9 cellular contexts compared by ENCODE assay signal in the genomic region with DNA sequence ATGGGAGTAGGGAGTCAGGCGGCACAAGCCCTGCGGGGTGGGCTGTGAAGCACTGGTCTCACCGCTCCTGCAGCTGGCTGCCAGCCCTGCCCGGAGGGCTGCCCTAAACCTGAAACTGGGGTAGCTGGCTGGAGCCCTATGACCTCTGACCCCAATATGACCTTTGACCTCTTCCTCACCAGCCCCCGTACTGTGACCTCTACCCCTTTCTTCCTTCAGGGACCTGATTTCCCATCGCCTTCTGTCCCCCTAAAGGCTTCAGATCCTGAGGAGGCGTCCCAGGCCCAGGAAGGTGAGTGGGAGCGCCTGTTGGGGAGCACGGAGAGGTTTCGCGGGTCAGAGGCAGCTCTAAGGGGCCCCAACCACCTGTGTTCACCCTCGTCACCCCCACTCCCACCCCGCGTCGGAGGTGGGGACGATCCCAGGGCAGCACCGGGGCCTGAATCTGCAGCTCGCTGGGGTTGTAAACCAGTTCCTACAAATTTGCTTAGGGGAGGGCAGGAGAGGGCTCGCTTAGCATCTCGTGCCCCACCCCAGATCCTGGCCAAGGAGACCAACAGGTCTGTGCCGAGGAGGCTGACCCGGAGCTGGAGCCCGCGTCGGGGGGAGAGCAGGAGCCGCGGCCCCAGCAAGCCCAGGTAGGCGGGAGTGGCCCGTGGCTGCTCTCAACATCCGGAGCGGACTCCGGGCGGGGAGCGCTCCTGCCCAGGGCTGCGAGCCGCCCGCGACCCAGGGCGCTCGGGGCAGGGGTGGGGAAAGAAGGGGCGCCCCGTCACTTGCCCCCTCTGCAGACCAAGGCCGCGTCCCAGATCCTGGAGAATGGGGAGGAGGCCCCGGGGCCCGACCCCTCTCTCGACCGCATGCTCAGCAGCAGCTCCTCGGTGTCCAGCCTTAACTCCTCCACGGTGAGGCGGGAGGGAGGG. TPM values are rescaled to one million over a fixed set of nuclear protein-coding genes. Genes with fewer than 3 reads are reported as not detected.
DNase-seq lines count a peak whose midpoint lies in the region; ATAC-seq and TF ChIP-seq lines count a peak whose summit lies in the region.
"Had no signal": no experiment of that assay in that cellular context is flagged by ENCODE, and none has a peak within 500 bp of the region (broad histone marks: within the 10 kb centered on the region; RNA-seq: fewer than 3 reads in every experiment).

No MANE protein-coding gene starts in this region.

- peak overlapping the region; percentile 90 for H3K4me3 Mint-ChIP-seq in Caco-2 (ENCODE audit: unreplicated experiment)
- peak overlapping the region; percentile 77 for H3K4me3 Mint-ChIP-seq in activated B cell treated with CpG ODN at 0.5 μM for 24 hours

- no peak for TF ChIP-seq RAD21 in neural cell (conservative IDR thresholded peaks at IDR 0.05)

- H2AFZ ChIP-seq in fibroblast of lung (ENCODE audit: low read length), result no peak overlapping the region
- H2AFZ ChIP-seq in neural cell (ENCODE audit: low read depth, low read length), result no peak overlapping the region

- no TSS peak for BruUV-seq in Caco-2 (replicated peaks; lab: Mats Ljungman, UMichigan)

- no peaks in the 10 kb centered on the region for H3K9me2 ChIP-seq in neural cell (ENCODE audit: insufficient read depth, low read length)

- H3K36me3 ChIP-seq in Caco-2 (ENCODE audit: control insufficient read depth, insufficient read depth, low read length) (no peaks in the 10 kb centered on the region), fibroblast of lung (ENCODE audit: control insufficient read depth, insufficient read depth, low read length) (no peaks in the 10 kb centered on the region), neural cell (ENCODE audit: insufficient read depth, low read length) (no peaks in the 10 kb centered on the region)

- H3K4me1 ChIP-seq in Caco-2, result 0 out of 2 replicates have a peak, but pooled peaks cover 15% of the 10 kb centered on the region
- no peaks in the 10 kb centered on the region for H3K4me1 ChIP-seq in fibroblast of lung (ENCODE audit: control insufficient read depth, extremely low read depth, insufficient read depth, low read length)

- TF ChIP-seq EP300 in neural cell (conservative IDR thresholded peaks at IDR 0.05; ENCODE audit: poor library complexity, severe bottlenecking), result no peak

- H3K36me3 Mint-ChIP-seq in Caco-2 (ENCODE audit: insufficient read depth, unreplicated experiment) (peaks cover 40% of the 10 kb centered on the region), activated B cell treated with CpG ODN at 0.5 μM for 24 hours (ENCODE audit: low read depth) (peaks cover 30% of the 10 kb centered on the region)

- peak; percentile 84 for ATAC-seq in activated B cell treated with CpG ODN at 0.5 μM for 24 hours (ENCODE audit: low read depth)
- ATAC-seq in HG03095 (IDR thresholded peaks at IDR 0.05; ENCODE audit: unreplicated experiment), result no peak

- H3K4me3 ChIP-seq in Caco-2 (ENCODE audit: low read depth, low read length), result peak overlapping the region; percentile 73
- H3K4me3 ChIP-seq in LNCaP clone FGC (ENCODE audit: low read depth, low read length), result peak overlapping the region; percentile 62
- H3K4me3 ChIP-seq in fibroblast of lung (replicated peaks in 1 of 4; ENCODE audit: control extremely low read depth in 1 of 4, insufficient read depth in 1 of 4, low read depth in 3 of 4, low read length in 4 of 4), result peak overlapping the region in 3 of 4 experiments; percentile 21 to 51 (median 29)
- H3K4me3 ChIP-seq in neural cell (ENCODE audit: low read length), result peak overlapping the region; percentile 63

- no peaks in the 10 kb centered on the region for H3K9me3 ChIP-seq in Caco-2
- H3K9me3 ChIP-seq in fibroblast of lung (ENCODE audit: control insufficient read depth, insufficient read depth, low read depth, low read length), result no peaks in the 10 kb centered on the region
- H3K9me3 ChIP-seq in neural cell (ENCODE audit: low read length), result no peaks in the 10 kb centered on the region

- no peaks in the 10 kb centered on the region for H3F3A ChIP-seq in neural cell (ENCODE audit: insufficient read depth, low read length, poor library complexity, severe bottlenecking)

- DNase-seq in Caco-2 (peak; percentile 84 to 87), LNCaP clone FGC (ENCODE audit: low read depth) (peak; percentile 70), activated B cell treated with CpG ODN at 0.5 μM for 24 hours (no peak), fibroblast of lung (ENCODE audit: low read depth in 2 of 2) (peak in 1 of 2 donors; percentile 45), GOT3 (lab: John Stamatoyannopoulos, UW) (no peak), AML-193 (lab: John Stamatoyannopoulos, UW) (no peak)

- H3K27ac ChIP-seq in fibroblast of lung (ENCODE audit: insufficient read depth, low read length) (no peak overlapping the region), neural cell (ENCODE audit: low read length) (no peak overlapping the region)

- H3K79me2 ChIP-seq in fibroblast of lung (ENCODE audit: control insufficient read depth, insufficient read depth, low read length) (no peaks in the 10 kb centered on the region), neural cell (replicated peaks; ENCODE audit: insufficient read depth, low read length) (no peaks in the 10 kb centered on the region)

- H3K4me2 ChIP-seq in fibroblast of lung (ENCODE audit: extremely low read depth, insufficient read depth, low read length) (peak overlapping the region; percentile 78), neural cell (ENCODE audit: low read length) (no peak overlapping the region)

- TF ChIP-seq CTCF in Caco-2 (IDR thresholded peaks at IDR 0.05; ENCODE audit: insufficient read depth in 1 of 2, low read depth in 1 of 2, low read length in 1 of 2, severe bottlenecking in 1 of 2, unreplicated experiment in 1 of 2) (no peak), LNCaP clone FGC (IDR thresholded peaks at IDR 0.05; ENCODE audit: control insufficient read depth, extremely low read depth, insufficient read depth) (no peak), activated B cell treated with CpG ODN at 0.5 μM for 24 hours (IDR thresholded peaks at IDR 0.05) (no peak), fibroblast of lung (conservative IDR thresholded peaks at IDR 0.05 in 1 of 2, IDR thresholded peaks at IDR 0.05 in 1 of 2; ENCODE audit: low read depth in 1 of 2, low read length in 2 of 2) (no peak), neural cell (IDR thresholded peaks at IDR 0.05; ENCODE audit: poor library complexity, severe bottlenecking) (no peak)

- intact Hi-C loops in Caco-2 (cut with micrococcal nuclease; ENCODE audit: unreplicated experiment) (no loop called here), activated B cell treated with CpG ODN at 0.5 μM for 24 hours (cut with micrococcal nuclease) (loop anchor here (1.0 to 10.0 kb wide), 2 partner anchors 8 to 654 kb away; a partner anchor contains a TSS)

- H4K20me1 ChIP-seq in fibroblast of lung (ENCODE audit: control insufficient read depth, extremely low read depth, insufficient read depth, low read length) (no peaks in the 10 kb centered on the region), neural cell (ENCODE audit: insufficient read depth) (no peaks in the 10 kb centered on the region)

- peak overlapping the region; percentile 63 for H3K27ac Mint-ChIP-seq in Caco-2 (ENCODE audit: unreplicated experiment)
- H3K27ac Mint-ChIP-seq in activated B cell treated with CpG ODN at 0.5 μM for 24 hours, result no peak overlapping the region

- H3K27me3 ChIP-seq in Caco-2 (replicated peaks; ENCODE audit: control insufficient read depth, insufficient read depth, low read length) (no peaks in the 10 kb centered on the region), fibroblast of lung (ENCODE audit: control insufficient read depth, insufficient read depth, low read length) (no peaks in the 10 kb centered on the region), neural cell (ENCODE audit: insufficient read depth, low read depth, low read length) (peaks cover 31% of the 10 kb centered on the region)

- H3K27me3 Mint-ChIP-seq in Caco-2 (ENCODE audit: insufficient read depth, unreplicated experiment), result no peaks in the 10 kb centered on the region
- H3K27me3 Mint-ChIP-seq in activated B cell treated with CpG ODN at 0.5 μM for 24 hours, result no peaks in the 10 kb centered on the region

- POLR2A ChIA-PET in Caco-2 (lab: Charles Lee), result interaction anchor here (1.6 to 1.8 kb wide), 2 partner anchors 17 to 195 kb away, joined by 9 to 11 read pairs; a partner anchor contains a TSS
- POLR2A ChIA-PET in activated B cell treated with CpG ODN at 0.5 μM for 24 hours (lab: Charles Lee), result interaction anchor here (0.6 to 1.9 kb wide), 7 partner anchors 8 to 487 kb away, joined by 3 to 22 read pairs (median 4); a partner anchor contains a TSS

- H3K9ac ChIP-seq in fibroblast of lung (ENCODE audit: insufficient read depth, low read length) (no peak overlapping the region), neural cell (ENCODE audit: low read length) (no peak overlapping the region)

- H3K9me3 Mint-ChIP-seq in Caco-2 (ENCODE audit: unreplicated experiment) (no peaks in the 10 kb centered on the region), activated B cell treated with CpG ODN at 0.5 μM for 24 hours (no peaks in the 10 kb centered on the region)

- peaks cover 13% of the 10 kb centered on the region for H3K4me1 Mint-ChIP-seq in Caco-2 (ENCODE audit: low read depth, unreplicated experiment)
- peaks cover 20% of the 10 kb centered on the region for H3K4me1 Mint-ChIP-seq in activated B cell treated with CpG ODN at 0.5 μM for 24 hours

- CTCF ChIA-PET in Caco-2 (lab: Charles Lee) (interaction anchor here (0.6 to 3.1 kb wide), 4 partner anchors 16 to 226 kb away, joined by 3 to 16 read pairs (median 6); no protein-coding TSS in a partner anchor), activated B cell treated with CpG ODN at 0.5 μM for 24 hours (lab: Charles Lee) (interaction anchor here (1.5 kb wide), 2 partner anchors 8 to 17 kb away, joined by 6 to 11 read pairs; no protein-coding TSS in a partner anchor)

RNA-seq across cellular contexts. Expression of a gene that starts 7.3 kb away (rescaled TPM):
- 11.0 and 11.2 TPM in 2 replicates for total RNA-seq in Caco-2 (2022)
- 76.0 and 81.9 TPM in 2 replicates for total RNA-seq in activated B cell treated with CpG ODN at 0.5 μM for 24 hours
- total RNA-seq in fibroblast of lung, result under 0.01 and 0.17 TPM in 2 replicates
- 0.02 and 0.03 TPM in 2 replicates for polyA plus RNA-seq in fibroblast of lung
- 0.12 and 0.15 TPM in 2 replicates for polyA plus RNA-seq in fibroblast of lung (2012)
- polyA minus RNA-seq in fibroblast of lung (ENCODE audit: low replicate concordance), result 2.4 TPM in 1 of 2 replicates, not detected in the other
- not detected in 2 replicates for polyA plus RNA-seq in neural cell
- polyA minus RNA-seq in neural cell, result 0.46 TPM in 1 of 2 replicates, not detected in the other

RNA-seq across cellular contexts. Expression of a gene that starts 17.6 kb away (rescaled TPM):
- 8.8 and 11.7 TPM in 2 replicates for total RNA-seq in Caco-2 (2022)
- total RNA-seq in activated B cell treated with CpG ODN at 0.5 μM for 24 hours, result 4.6 and 7.4 TPM in 2 replicates
- total RNA-seq in fibroblast of lung, result 8.3 and 12.1 TPM in 2 replicates
- polyA plus RNA-seq in fibroblast of lung, result 9.0 and 11.5 TPM in 2 replicates
- 25.2 and 36.2 TPM in 2 replicates for polyA plus RNA-seq in fibroblast of lung (2012)
- polyA minus RNA-seq in fibroblast of lung (ENCODE audit: low replicate concordance), result 31.1 and 43.4 TPM in 2 replicates
- polyA plus RNA-seq in neural cell, result 1.6 and 4.4 TPM in 2 replicates
- 1.2 and 1.6 TPM in 2 replicates for polyA minus RNA-seq in neural cell

RNA-seq across cellular contexts. Expression of a gene that starts 25.5 kb away (rescaled TPM):
- total RNA-seq in Caco-2 (2022) (not detected in 2 replicates), activated B cell treated with CpG ODN at 0.5 μM for 24 hours (not detected in 2 replicates), fibroblast of lung (not detected in 2 replicates)
- polyA plus RNA-seq in fibroblast of lung (not detected in 2 replicates), neural cell (not detected in 2 replicates)
- 0.22 TPM in 1 of 2 replicates, not detected in the other for polyA plus RNA-seq in fibroblast of lung (2012)
- polyA minus RNA-seq in fibroblast of lung (ENCODE audit: low replicate concordance) (not detected in 2 replicates), neural cell (not detected in 2 replicates)

RNA-seq across cellular contexts. Expression of a gene that starts 27.2 kb away (rescaled TPM):
- 26.7 and 32.3 TPM in 2 replicates for total RNA-seq in Caco-2 (2022)
- 39.3 and 43.0 TPM in 2 replicates for total RNA-seq in activated B cell treated with CpG ODN at 0.5 μM for 24 hours
- total RNA-seq in fibroblast of lung, result 16.2 and 21.6 TPM in 2 replicates
- polyA plus RNA-seq in fibroblast of lung, result 37.1 and 39.9 TPM in 2 replicates
- 44.4 and 49.0 TPM in 2 replicates for polyA plus RNA-seq in fibroblast of lung (2012)
- 88.2 and 99.9 TPM in 2 replicates for polyA minus RNA-seq in fibroblast of lung (ENCODE audit: low replicate concordance)
- polyA plus RNA-seq in neural cell, result 69.9 and 80.6 TPM in 2 replicates
- 31.9 and 34.2 TPM in 2 replicates for polyA minus RNA-seq in neural cell

RNA-seq across cellular contexts. Expression of a gene that starts 34.0 kb away (rescaled TPM):
- total RNA-seq in Caco-2 (2022), result 0.21 TPM in 1 of 2 replicates, not detected in the other
- total RNA-seq in activated B cell treated with CpG ODN at 0.5 μM for 24 hours, result 0.16 TPM in 1 of 2 replicates, not detected in the other
- total RNA-seq in fibroblast of lung, result not detected in 2 replicates
- polyA plus RNA-seq in fibroblast of lung, result not detected in 2 replicates
- not detected in 2 replicates for polyA plus RNA-seq in fibroblast of lung (2012)
- polyA minus RNA-seq in fibroblast of lung (ENCODE audit: low replicate concordance), result not detected in 2 replicates
- polyA plus RNA-seq in neural cell, result not detected in 2 replicates
- not detected in 2 replicates for polyA minus RNA-seq in neural cell
- total RNA-seq: pulmonary artery endothelial cell had no signal

Comparison
In these comparisons a context has a peak if more than half of its experiments do, and no peak if none do; other contexts are left out.
1. DNase-seq: peak in Caco-2 (2 of 2) and LNCaP clone FGC (single experiment); none in activated B cell treated with CpG ODN at 0.5 μM for 24 hours (single experiment), GOT3 (single experiment) and AML-193 (0 of 2).
2. RNA of a gene that starts 7.3 kb away (total RNA-seq): 76.0 to 81.9 TPM in activated B cell treated with CpG ODN at 0.5 μM for 24 hours and 11.0 to 11.2 TPM in Caco-2; under 0.01 to 0.17 TPM in fibroblast of lung; every median in the first group is over 10 times any median in the second.
3. Peak in every context shown above with its lines, with median percentiles within 50 percentile points of each other: H3K4me3 ChIP-seq.